1 cellular context compared by ENCODE assay signal in genomic region chrX:39450578-39450977, GRCh38.
TF ChIP-seq lines count a peak whose summit lies in the region.

No MANE protein-coding gene starts in this region.

TF ChIP-seq in GM23338, 12 proteins besides CTCF, POLR2A, EP300 and RAD21 (continued from another document):
- no peak for TF ChIP-seq REST (IDR thresholded peaks at IDR 0.05; ENCODE audit: unreplicated experiment)
- no peak for TF ChIP-seq STAT1 (IDR thresholded peaks at IDR 0.05; ENCODE audit: unreplicated experiment)
- no peak for TF ChIP-seq JUNB (IDR thresholded peaks at IDR 0.05; ENCODE audit: unreplicated experiment)
- no peak for TF ChIP-seq ZNF114 (CRISPR knock-in tag; IDR thresholded peaks at IDR 0.05)
- TF ChIP-seq ZNF462 (CRISPR knock-in tag; IDR thresholded peaks at IDR 0.05) = no peak
- TF ChIP-seq NANOG (IDR thresholded peaks at IDR 0.05; ENCODE audit: borderline replicate concordance) = no peak
- TF ChIP-seq ZNF331 (CRISPR knock-in tag; IDR thresholded peaks at IDR 0.05; ENCODE audit: low read depth) = no peak
- no peak for TF ChIP-seq CREB1 (CRISPR knock-in tag; IDR thresholded peaks at IDR 0.05; ENCODE audit: low read depth)
- no peak for TF ChIP-seq EZH2phosphoT487 (IDR thresholded peaks at IDR 0.05; ENCODE audit: unreplicated experiment)
- TF ChIP-seq POLR2AphosphoS5 (IDR thresholded peaks at IDR 0.05; ENCODE audit: low read depth) = no peak
- no peak for TF ChIP-seq EZH2 (IDR thresholded peaks at IDR 0.05; ENCODE audit: low read depth, unreplicated experiment)
